In the genomic region with DNA sequence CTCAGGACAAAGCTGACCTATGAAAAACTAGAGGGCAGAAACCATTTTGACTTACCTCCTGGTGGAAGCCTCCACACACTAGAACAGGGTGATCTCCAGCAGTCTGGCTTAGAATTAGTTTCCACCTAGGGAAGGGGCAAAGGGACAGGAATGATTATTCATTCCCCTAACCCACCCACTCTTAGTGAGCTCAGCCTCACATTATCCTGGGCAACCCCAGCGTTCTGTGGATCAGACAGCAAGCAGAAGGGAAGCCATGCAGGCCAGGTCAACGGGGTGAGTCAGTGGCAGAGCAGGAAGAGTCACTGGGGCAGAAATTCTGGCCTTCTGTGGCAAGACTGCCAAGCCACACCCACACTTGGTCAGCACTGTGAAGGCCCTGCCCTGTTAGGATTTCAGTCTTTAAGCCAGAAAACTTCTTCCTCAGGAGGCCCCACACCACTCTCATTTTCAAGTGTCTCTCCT, we compare ENCODE assay signal across 8 cellular contexts. TPM values are rescaled to one million over a fixed set of nuclear protein-coding genes. Genes with fewer than 3 reads are reported as not detected.
DNase-seq lines count a peak whose midpoint lies in the region; ATAC-seq, FAIRE-seq and TF ChIP-seq lines count a peak whose summit lies in the region.

No MANE protein-coding gene starts in this region.

- in situ Hi-C loops in GM13976 (cut with MboI; ENCODE audit: low sequenced_read_pairs, unreplicated experiment) = no loop called here

- H3K27me3 ChIP-seq in cardiac muscle cell = no peaks in the 10 kb centered on the region

- peak; percentile 65 for ATAC-seq in activated CD4-positive, alpha-beta T cell treated with anti-CD3 and anti-CD28 coated beads for 36 hours

- peak; percentile 93 for FAIRE-seq in HTR-8/SVneo (lab: Jason Lieb, UNC)

- intact Hi-C loops in activated CD4-positive, alpha-beta T cell treated with anti-CD3 and anti-CD28 coated beads for 36 hours (cut with DNase I, micrococcal nuclease) = no loop called here
- intact Hi-C loops in activated T-helper 1 cell treated with anti-CD3 and anti-CD28 coated beads, Interleukin-12 subunit alpha, Interleukin-12 subunit beta, Interleukin-2, Interleukin-4 antibody, amounts not matched to agents 30 ng/mL and 10 ng/mL and 1 ng/mL, durations not matched to agents 14 hours and 24 hours and 36 hours (cut with micrococcal nuclease) = no loop called here
- intact Hi-C loops in posterior vena cava (cut with DNase I) = no loop called here

- H3K4me3 Mint-ChIP-seq in activated CD4-positive, alpha-beta T cell treated with anti-CD3 and anti-CD28 coated beads for 36 hours = no peak overlapping the region
- H3K4me3 Mint-ChIP-seq in activated T-helper 1 cell treated with anti-CD3 and anti-CD28 coated beads, Interleukin-12 subunit alpha, Interleukin-12 subunit beta, Interleukin-2, Interleukin-4 antibody, amounts not matched to agents 30 ng/mL and 10 ng/mL and 1 ng/mL, durations not matched to agents 14 hours and 24 hours and 36 hours = no peak overlapping the region

- no peak overlapping the region for H3K4me3 ChIP-seq in cardiac muscle cell

- H3K27ac ChIP-seq in cardiac muscle cell = peak overlapping the region; percentile 70

- TF ChIP-seq CTCF in cardiac muscle cell (IDR thresholded peaks at IDR 0.05; ENCODE audit: low read depth, low read length) (no peak), GM13976 (IDR thresholded peaks at IDR 0.05; ENCODE audit: borderline replicate concordance, control extremely low read depth, extremely low read depth, insufficient read depth, missing control alignments) (no peak)

- CTCF ChIA-PET in activated CD4-positive, alpha-beta T cell treated with anti-CD3 and anti-CD28 coated beads for 36 hours (lab: Charles Lee) = no interaction called here

- POLR2A ChIA-PET in activated CD4-positive, alpha-beta T cell treated with anti-CD3 and anti-CD28 coated beads for 36 hours (lab: Charles Lee) = no interaction called here

- no peaks in the 10 kb centered on the region for H3K27me3 Mint-ChIP-seq in activated CD4-positive, alpha-beta T cell treated with anti-CD3 and anti-CD28 coated beads for 36 hours
- no peaks in the 10 kb centered on the region for H3K27me3 Mint-ChIP-seq in activated T-helper 1 cell treated with anti-CD3 and anti-CD28 coated beads, Interleukin-12 subunit alpha, Interleukin-12 subunit beta, Interleukin-2, Interleukin-4 antibody, amounts not matched to agents 30 ng/mL and 10 ng/mL and 1 ng/mL, durations not matched to agents 14 hours and 24 hours and 36 hours (ENCODE audit: insufficient read depth)

- peak; percentile 22 for DNase-seq in activated CD4-positive, alpha-beta T cell treated with anti-CD3 and anti-CD28 coated beads for 36 hours
- no peak for DNase-seq in activated CD4-positive, alpha-beta T cell treated with anti-CD3 and anti-CD28 coated beads for 4 hours
- peak; percentile 84 for DNase-seq in HTR-8/SVneo (ENCODE audit: insufficient read length, low spot score)
- DNase-seq in activated T-helper 1 cell treated with anti-CD3 and anti-CD28 coated beads, Interleukin-12 subunit alpha, Interleukin-12 subunit beta, Interleukin-2, Interleukin-4 antibody, amounts not matched to agents 30 ng/mL and 10 ng/mL and 1 ng/mL, durations not matched to agents 14 hours and 24 hours and 36 hours (ENCODE audit: low spot score) = no peak
- DNase-seq in cardiac muscle cell (ENCODE audit: low read depth in 1 of 2, low spot score in 1 of 2) = peak; percentile 20 to 85
- peak; percentile 96 for DNase-seq in posterior vena cava (ENCODE audit: low spot score)
- no peak for DNase-seq in GM13976 (ENCODE audit: low spot score)
- DNase-seq in NCI-H187 treated with DMSO at 0.1 percent for 48 hours (lab: John Stamatoyannopoulos, UW) = no peak

- H3K27ac Mint-ChIP-seq in activated CD4-positive, alpha-beta T cell treated with anti-CD3 and anti-CD28 coated beads for 36 hours = peak overlapping the region; percentile 35
- peak overlapping the region; percentile 64 for H3K27ac Mint-ChIP-seq in activated T-helper 1 cell treated with anti-CD3 and anti-CD28 coated beads, Interleukin-12 subunit alpha, Interleukin-12 subunit beta, Interleukin-2, Interleukin-4 antibody, amounts not matched to agents 30 ng/mL and 10 ng/mL and 1 ng/mL, durations not matched to agents 14 hours and 24 hours and 36 hours

- H3K9me3 ChIP-seq in cardiac muscle cell (ENCODE audit: low read depth) = no peaks in the 10 kb centered on the region

- peaks cover 23% of the 10 kb centered on the region for H3K4me1 ChIP-seq in cardiac muscle cell (ENCODE audit: low read depth)

- no peaks in the 10 kb centered on the region for H3K9me3 Mint-ChIP-seq in activated CD4-positive, alpha-beta T cell treated with anti-CD3 and anti-CD28 coated beads for 36 hours (ENCODE audit: low read depth)
- no peaks in the 10 kb centered on the region for H3K9me3 Mint-ChIP-seq in activated T-helper 1 cell treated with anti-CD3 and anti-CD28 coated beads, Interleukin-12 subunit alpha, Interleukin-12 subunit beta, Interleukin-2, Interleukin-4 antibody, amounts not matched to agents 30 ng/mL and 10 ng/mL and 1 ng/mL, durations not matched to agents 14 hours and 24 hours and 36 hours

- H3K36me3 Mint-ChIP-seq in activated CD4-positive, alpha-beta T cell treated with anti-CD3 and anti-CD28 coated beads for 36 hours (ENCODE audit: low read depth) = peaks cover 24% of the 10 kb centered on the region
- H3K36me3 Mint-ChIP-seq in activated T-helper 1 cell treated with anti-CD3 and anti-CD28 coated beads, Interleukin-12 subunit alpha, Interleukin-12 subunit beta, Interleukin-2, Interleukin-4 antibody, amounts not matched to agents 30 ng/mL and 10 ng/mL and 1 ng/mL, durations not matched to agents 14 hours and 24 hours and 36 hours (ENCODE audit: low read depth) = peaks cover 19% of the 10 kb centered on the region

- no peaks in the 10 kb centered on the region for H3K36me3 ChIP-seq in cardiac muscle cell

- peaks cover 46% of the 10 kb centered on the region for H3K4me1 Mint-ChIP-seq in activated CD4-positive, alpha-beta T cell treated with anti-CD3 and anti-CD28 coated beads for 36 hours
- H3K4me1 Mint-ChIP-seq in activated T-helper 1 cell treated with anti-CD3 and anti-CD28 coated beads, Interleukin-12 subunit alpha, Interleukin-12 subunit beta, Interleukin-2, Interleukin-4 antibody, amounts not matched to agents 30 ng/mL and 10 ng/mL and 1 ng/mL, durations not matched to agents 14 hours and 24 hours and 36 hours (ENCODE audit: low read depth) = peaks cover 60% of the 10 kb centered on the region

RNA-seq across cellular contexts. Expression of a gene that starts 10.5 kb away (rescaled TPM):
- total RNA-seq in activated CD4-positive, alpha-beta T cell treated with anti-CD3 and anti-CD28 coated beads for 36 hours = 100 to 1,000 TPM; 154 to 167 TPM
- 141 and 150 TPM in 2 replicates for total RNA-seq in activated T-helper 1 cell treated with anti-CD3 and anti-CD28 coated beads, Interleukin-12 subunit alpha, Interleukin-12 subunit beta, Interleukin-2, Interleukin-4 antibody, amounts not matched to agents 30 ng/mL and 10 ng/mL and 1 ng/mL, durations not matched to agents 14 hours and 24 hours and 36 hours
- total RNA-seq in cardiac muscle cell = 189 and 417 TPM in 2 replicates
- polyA plus RNA-seq in cardiac muscle cell = 119 and 161 TPM in 2 replicates
- total RNA-seq in posterior vena cava = 100 to 1,000 TPM; 129 to 143 TPM

RNA-seq across cellular contexts. Expression of a gene that starts 10.8 kb away (rescaled TPM):
- total RNA-seq in activated CD4-positive, alpha-beta T cell treated with anti-CD3 and anti-CD28 coated beads for 36 hours = 10 to 100 TPM in 1 of 2 experiments, 1 to 10 TPM in 1; 7.7 to 11.6 TPM
- 5.7 and 8.2 TPM in 2 replicates for total RNA-seq in activated T-helper 1 cell treated with anti-CD3 and anti-CD28 coated beads, Interleukin-12 subunit alpha, Interleukin-12 subunit beta, Interleukin-2, Interleukin-4 antibody, amounts not matched to agents 30 ng/mL and 10 ng/mL and 1 ng/mL, durations not matched to agents 14 hours and 24 hours and 36 hours
- total RNA-seq in cardiac muscle cell = 4.3 and 5.4 TPM in 2 replicates
- 5.6 and 7.3 TPM in 2 replicates for polyA plus RNA-seq in cardiac muscle cell
- 1 to 10 TPM; 6.0 to 6.9 TPM for total RNA-seq in posterior vena cava

RNA-seq across cellular contexts. Expression of a gene that starts 33.3 kb away (rescaled TPM):
- 10 to 100 TPM; 50.7 to 52.2 TPM for total RNA-seq in activated CD4-positive, alpha-beta T cell treated with anti-CD3 and anti-CD28 coated beads for 36 hours
- total RNA-seq in activated T-helper 1 cell treated with anti-CD3 and anti-CD28 coated beads, Interleukin-12 subunit alpha, Interleukin-12 subunit beta, Interleukin-2, Interleukin-4 antibody, amounts not matched to agents 30 ng/mL and 10 ng/mL and 1 ng/mL, durations not matched to agents 14 hours and 24 hours and 36 hours = 70.2 and 77.7 TPM in 2 replicates
- total RNA-seq in cardiac muscle cell (100 and 147 TPM in 2 replicates), posterior vena cava (10 to 100 TPM; 63.3 to 73.7 TPM)
- polyA plus RNA-seq in cardiac muscle cell = 137 and 180 TPM in 2 replicates

RNA-seq across cellular contexts. Expression of a gene that starts 35.9 kb away (rescaled TPM):
- total RNA-seq in activated CD4-positive, alpha-beta T cell treated with anti-CD3 and anti-CD28 coated beads for 36 hours = not detected
- total RNA-seq in activated T-helper 1 cell treated with anti-CD3 and anti-CD28 coated beads, Interleukin-12 subunit alpha, Interleukin-12 subunit beta, Interleukin-2, Interleukin-4 antibody, amounts not matched to agents 30 ng/mL and 10 ng/mL and 1 ng/mL, durations not matched to agents 14 hours and 24 hours and 36 hours = not detected in 2 replicates
- total RNA-seq in cardiac muscle cell (not detected in 2 replicates), posterior vena cava (not detected)
- polyA plus RNA-seq in cardiac muscle cell = not detected in 2 replicates

RNA-seq across cellular contexts. Expression of a gene that starts 42.7 kb away (rescaled TPM):
- 10 to 100 TPM; 60.3 to 76.1 TPM for total RNA-seq in activated CD4-positive, alpha-beta T cell treated with anti-CD3 and anti-CD28 coated beads for 36 hours
- total RNA-seq in activated T-helper 1 cell treated with anti-CD3 and anti-CD28 coated beads, Interleukin-12 subunit alpha, Interleukin-12 subunit beta, Interleukin-2, Interleukin-4 antibody, amounts not matched to agents 30 ng/mL and 10 ng/mL and 1 ng/mL, durations not matched to agents 14 hours and 24 hours and 36 hours = 49.4 and 51.9 TPM in 2 replicates
- 49.9 and 54.2 TPM in 2 replicates for total RNA-seq in cardiac muscle cell
- 59.7 and 101 TPM in 2 replicates for polyA plus RNA-seq in cardiac muscle cell
- total RNA-seq in posterior vena cava = 10 to 100 TPM; 34.6 to 35.8 TPM

Comparison
In these comparisons a context has a peak if more than half of its experiments do, and no peak if none do; other contexts are left out.
1. DNase-seq: peak in activated CD4-positive, alpha-beta T cell treated with anti-CD3 and anti-CD28 coated beads for 36 hours (single experiment), HTR-8/SVneo (single experiment), cardiac muscle cell (2 of 2) and posterior vena cava (single experiment); none in activated CD4-positive, alpha-beta T cell treated with anti-CD3 and anti-CD28 coated beads for 4 hours (0 of 2), activated T-helper 1 cell treated with anti-CD3 and anti-CD28 coated beads, Interleukin-12 subunit alpha, Interleukin-12 subunit beta, Interleukin-2, Interleukin-4 antibody, amounts not matched to agents 30 ng/mL and 10 ng/mL and 1 ng/mL, durations not matched to agents 14 hours and 24 hours and 36 hours (single experiment), GM13976 (single experiment) and NCI-H187 treated with DMSO at 0.1 percent for 48 hours (single experiment).